In the genomic region with DNA sequence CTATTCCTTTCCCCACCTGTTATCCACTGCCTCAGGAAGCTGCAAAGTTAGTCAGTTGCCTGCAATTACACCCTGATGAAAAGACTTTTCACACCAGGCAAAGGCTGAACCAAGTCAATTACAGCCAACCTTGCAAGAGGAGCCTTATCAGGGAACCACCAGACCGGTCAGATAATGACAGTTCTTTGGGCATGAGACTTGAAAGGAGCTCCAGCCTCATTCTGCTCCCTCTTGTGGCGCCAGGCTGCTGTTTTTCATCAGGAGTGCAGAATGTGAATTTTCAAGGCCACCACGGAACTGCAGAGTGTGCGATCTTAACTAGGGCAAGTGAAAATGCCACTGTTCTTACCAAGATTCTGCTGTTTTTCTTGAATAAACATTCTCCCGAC, we compare ENCODE assay signal across 8 cellular contexts. TPM values are rescaled to one million over a fixed set of nuclear protein-coding genes. Genes with fewer than 3 reads are reported as not detected.
DNase-seq lines count a peak whose midpoint lies in the region; ATAC-seq and TF ChIP-seq lines count a peak whose summit lies in the region.

No MANE protein-coding gene starts in this region.

- ATAC-seq in right lobe of liver (peak; percentile 67 to 77 (median 72)), GM19455 (IDR thresholded peaks at IDR 0.05; ENCODE audit: unreplicated experiment) (no peak), HG03108 (IDR thresholded peaks at IDR 0.05; ENCODE audit: unreplicated experiment) (no peak)

- H3K9me3 ChIP-seq in right lobe of liver (no peaks in the 10 kb centered on the region), vagina (no peaks in the 10 kb centered on the region)

- 0% methylated on average over 5 of the region's 5 CpGs for WGBS in right lobe of liver (ENCODE audit: insufficient coverage, low coverage, low lambda C conversion rate, missing lambda C conversion rate)

- POLR2A ChIA-PET in HEK293T (lab: Yijun Ruan, JAX) = interaction anchor here (0.8 to 1.2 kb wide), 3 partner anchors 75 to 93 kb away, joined by 3 to 5 read pairs (median 3); a partner anchor contains a TSS

- in situ Hi-C loops in Caki2 (cut with HindIII; ENCODE audit: low pct_unique_long_range_greater_than_20kb, low sequenced_read_pairs) = loop anchor here (10.0 kb wide), 1 partner anchor 62 kb away; no protein-coding TSS in a partner anchor

- no peak overlapping the region for H3K4me3 ChIP-seq in right lobe of liver
- H3K4me3 ChIP-seq in vagina = no peak overlapping the region

- H3K27me3 ChIP-seq in right lobe of liver = no peaks in the 10 kb centered on the region
- no peaks in the 10 kb centered on the region for H3K27me3 ChIP-seq in vagina

- peaks cover 4% of the 10 kb centered on the region for H3K9me3 Mint-ChIP-seq in chondrocyte (ENCODE audit: low read depth)

- TF ChIP-seq POLR2A in right lobe of liver (IDR thresholded peaks at IDR 0.05) (no peak), vagina (IDR thresholded peaks at IDR 0.05) (no peak)

- peaks cover 10% of the 10 kb centered on the region for H3K4me1 Mint-ChIP-seq in chondrocyte (ENCODE audit: low read depth)

- no peak overlapping the region for H3K27ac Mint-ChIP-seq in chondrocyte (ENCODE audit: unreplicated experiment)

- H3K27ac ChIP-seq in right lobe of liver (no peak overlapping the region), vagina (no peak overlapping the region)

- intact Hi-C loops in right lobe of liver (cut with DNase I) (no loop called here), vagina (cut with DNase I) (no loop called here)

- no peaks in the 10 kb centered on the region for H3K36me3 Mint-ChIP-seq in chondrocyte (ENCODE audit: low read depth)

- DNase-seq in Caki2 (ENCODE audit: low read depth) (peak; percentile 73), HEK293T (ENCODE audit: extremely low spot score) (peak; percentile 56), RKO (ENCODE audit: low spot score) (peak; percentile 57), chondrocyte (ENCODE audit: low spot score) (no peak), right lobe of liver (peak in 1 of 3 donors; percentile 49), vagina (ENCODE audit: extremely low spot score in 2 of 2) (no peak)

- H3K36me3 ChIP-seq in right lobe of liver (no peaks in the 10 kb centered on the region), vagina (no peaks in the 10 kb centered on the region)

- CTCF ChIA-PET in HEK293T (lab: Yijun Ruan, JAX) = interaction anchor here (0.7 to 2.2 kb wide), 9 partner anchors 11 to 87 kb away, joined by 3 to 12 read pairs (median 4); a partner anchor contains a TSS

- H3K27me3 Mint-ChIP-seq in chondrocyte (ENCODE audit: low read depth) = peaks cover 5% of the 10 kb centered on the region

- no peak overlapping the region for H3K4me3 Mint-ChIP-seq in chondrocyte (ENCODE audit: unreplicated experiment)

- TF ChIP-seq CTCF in chondrocyte (IDR thresholded peaks at IDR 0.05) = peak; percentile 80
- peak; percentile 37 to 57 (median 52) for TF ChIP-seq CTCF in right lobe of liver (IDR thresholded peaks at IDR 0.05)
- TF ChIP-seq CTCF in vagina (IDR thresholded peaks at IDR 0.05) = peak; percentile 10 to 49 (median 17)

- H3K4me1 ChIP-seq in right lobe of liver = no peaks in the 10 kb centered on the region
- H3K4me1 ChIP-seq in vagina = no peaks in the 10 kb centered on the region

TF ChIP-seq in HEK293T, 16 proteins besides CTCF, POLR2A, EP300 and RAD21:
- TF ChIP-seq L3MBTL2 (conservative IDR thresholded peaks at IDR 0.05) (no peak), NFRKB (IDR thresholded peaks at IDR 0.05) (no peak), ELF4 (IDR thresholded peaks at IDR 0.05) (no peak), HDGF (IDR thresholded peaks at IDR 0.05; ENCODE audit: borderline replicate concordance) (no peak), TARDBP (IDR thresholded peaks at IDR 0.05) (no peak), ARNT (IDR thresholded peaks at IDR 0.05) (no peak), FOXM1 (IDR thresholded peaks at IDR 0.05; ENCODE audit: borderline replicate concordance) (no peak), FOXK2 (IDR thresholded peaks at IDR 0.05) (no peak), FOXA1 (IDR thresholded peaks at IDR 0.05) (no peak), ZNF384 (IDR thresholded peaks at IDR 0.05) (no peak)
- TF ChIP-seq, protein P1, sequence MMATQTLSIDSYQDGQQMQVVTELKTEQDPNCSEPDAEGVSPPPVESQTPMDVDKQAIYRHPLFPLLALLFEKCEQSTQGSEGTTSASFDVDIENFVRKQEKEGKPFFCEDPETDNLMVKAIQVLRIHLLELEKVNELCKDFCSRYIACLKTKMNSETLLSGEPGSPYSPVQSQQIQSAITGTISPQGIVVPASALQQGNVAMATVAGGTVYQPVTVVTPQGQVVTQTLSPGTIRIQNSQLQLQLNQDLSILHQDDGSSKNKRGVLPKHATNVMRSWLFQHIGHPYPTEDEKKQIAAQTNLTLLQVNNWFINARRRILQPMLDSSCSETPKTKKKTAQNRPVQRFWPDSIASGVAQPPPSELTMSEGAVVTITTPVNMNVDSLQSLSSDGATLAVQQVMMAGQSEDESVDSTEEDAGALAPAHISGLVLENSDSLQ (IDR thresholded peaks at IDR 0.05) = no peak

RNA-seq across cellular contexts. Expression of a gene that starts 22.5 kb away (rescaled TPM):
- total RNA-seq in Caki2 (2014; rRNA removed; shearing (Covaris generic); ENCODE audit: low replicate concordance) = not detected in 2 replicates
- total RNA-seq in chondrocyte (not detected in 3 replicates), right lobe of liver (not detected), vagina (not detected)

RNA-seq across cellular contexts. Expression of a gene that starts 29.5 kb away (rescaled TPM):
- not detected in 2 replicates for total RNA-seq in Caki2 (2014; rRNA removed; shearing (Covaris generic); ENCODE audit: low replicate concordance)
- not detected in 3 replicates for total RNA-seq in chondrocyte
- 1 to 10 TPM in 1 of 6 experiments, under 1 TPM in 5; 0.31 to 1.1 (median 0.64) TPM for total RNA-seq in right lobe of liver
- total RNA-seq in vagina = 5.6 TPM

Comparison
In these comparisons a context has a peak if more than half of its experiments do, and no peak if none do; other contexts are left out.
1. DNase-seq: peak in Caki2 (single experiment), HEK293T (single experiment) and RKO (single experiment); none in chondrocyte (single experiment) and vagina (0 of 2).
2. CTCF ChIP-seq: peak in every context shown above with its lines; median percentile 80 in chondrocyte; 52 in right lobe of liver; 17 in vagina.
3. ATAC-seq: peak in right lobe of liver (4 of 4); none in GM19455 (single experiment) and HG03108 (single experiment).